Comparison of ENCODE assay signal across 29 cellular contexts in genomic region chr13:57638147-57638890, GRCh38. TPM values are rescaled to one million over a fixed set of nuclear protein-coding genes. Genes with fewer than 3 reads are reported as not detected.
"Had no signal": no experiment of that assay in that cellular context is flagged by ENCODE, and none has a peak within 500 bp of the region (broad histone marks: within the 10 kb centered on the region; RNA-seq: fewer than 3 reads in every experiment).

No MANE protein-coding gene starts in this region.

- H3K4me3 Mint-ChIP-seq: activated CD4-positive, alpha-beta memory T cell treated with anti-CD3 and anti-CD28 coated beads for 36 hours; activated CD4-positive, alpha-beta T cell treated with anti-CD3 and anti-CD28 coated beads, Interleukin-2, amount 10 ng/mL, durations not matched to agents 7 days and 5 days; activated naive CD4-positive, alpha-beta T cell treated with anti-CD3 and anti-CD28 coated beads for 36 hours; activated naive CD8-positive, alpha-beta T cell; activated T-helper 17 cell treated with anti-CD3 and anti-CD28 coated beads, Interleukin-2, amount 50 U/mL, for 72 hours; T-cell had no signal

- H3K9me3 ChIP-seq: MG63, Peyer's patch, SJSA1 had no signal

- DNase-seq: activated CD4-positive, alpha-beta memory T cell treated with anti-CD3 and anti-CD28 coated beads for 36 hours; activated CD4-positive, alpha-beta T cell treated with anti-CD3 and anti-CD28 coated beads, Interleukin-2, amount 10 ng/mL, durations not matched to agents 7 days and 5 days; activated CD4-positive, CD25-positive, alpha-beta regulatory T cell; activated gamma-delta T cell; activated naive CD4-positive, alpha-beta T cell treated with anti-CD3 and anti-CD28 coated beads for 36 hours; activated T-cell treated with anti-CD3 and anti-CD28 coated beads for 4 hours; activated T-cell treated with anti-CD3 and anti-CD28 coated beads, Interleukin-2, amount 50 U/mL, for 48 hours; amygdala; brain microvascular endothelial cell; MG63; MV-4-11; NCI-H1092 treated with DMSO at 0.1 percent for 48 hours; NCI-H1417 treated with DMSO at 0.1 percent for 48 hours; NCI-H1694; NCI-H2029; NCI-H2107; NCI-H2171 treated with DMSO at 0.1 percent for 48 hours; NCI-H345; NCI-H510A; Peyer's patch; SHP77; T-cell; T-helper 2 cell; T1000 had no signal

- H3K27me3 ChIP-seq: MG63, SJSA1 had no signal

- H3K27ac ChIP-seq: brain microvascular endothelial cell, Peyer's patch, RWPE1, SJSA1 had no signal

- H3K4me3 ChIP-seq: MG63, Peyer's patch, SJSA1 had no signal

- H3K4me1 Mint-ChIP-seq: activated CD4-positive, alpha-beta T cell treated with anti-CD3 and anti-CD28 coated beads, Interleukin-2, amount 10 ng/mL, durations not matched to agents 7 days and 5 days; activated T-helper 17 cell treated with anti-CD3 and anti-CD28 coated beads, Interleukin-2, amount 50 U/mL, for 72 hours had no signal

- H3K9me3 Mint-ChIP-seq: activated T-helper 17 cell treated with anti-CD3 and anti-CD28 coated beads, Interleukin-2, amount 50 U/mL, for 72 hours; T-cell had no signal

- H3K27ac Mint-ChIP-seq: activated CD4-positive, alpha-beta memory T cell treated with anti-CD3 and anti-CD28 coated beads for 36 hours; activated CD4-positive, alpha-beta T cell treated with anti-CD3 and anti-CD28 coated beads, Interleukin-2, amount 10 ng/mL, durations not matched to agents 7 days and 5 days; activated naive CD4-positive, alpha-beta T cell treated with anti-CD3 and anti-CD28 coated beads for 36 hours; activated naive CD8-positive, alpha-beta T cell; activated T-helper 17 cell treated with anti-CD3 and anti-CD28 coated beads, Interleukin-2, amount 50 U/mL, for 72 hours; T-cell had no signal

- H3K4me1 ChIP-seq: Peyer's patch, SJSA1 had no signal

- H3K36me3 Mint-ChIP-seq: activated CD4-positive, alpha-beta memory T cell treated with anti-CD3 and anti-CD28 coated beads for 36 hours; activated naive CD8-positive, alpha-beta T cell; T-cell had no signal

- H3K36me3 ChIP-seq: brain microvascular endothelial cell, MG63, Peyer's patch, SJSA1 had no signal

RNA-seq across cellular contexts. Expression of gene PCDH17, which starts 6.8 kb away (rescaled TPM):
- total RNA-seq: activated CD4-positive, alpha-beta memory T cell treated with anti-CD3 and anti-CD28 coated beads for 36 hours; activated CD4-positive, alpha-beta T cell treated with anti-CD3 and anti-CD28 coated beads, Interleukin-2, amount 10 ng/mL, durations not matched to agents 7 days and 5 days; activated CD8-positive, alpha-beta memory T cell treated with anti-CD3 and anti-CD28 coated beads for 36 hours; activated naive CD4-positive, alpha-beta T cell treated with anti-CD3 and anti-CD28 coated beads for 36 hours; activated T-helper 17 cell treated with anti-CD3 and anti-CD28 coated beads, Interleukin-2, amount 50 U/mL, for 72 hours; SJSA1 had no signal
